19 cellular contexts compared by ENCODE assay signal in the genomic region with DNA sequence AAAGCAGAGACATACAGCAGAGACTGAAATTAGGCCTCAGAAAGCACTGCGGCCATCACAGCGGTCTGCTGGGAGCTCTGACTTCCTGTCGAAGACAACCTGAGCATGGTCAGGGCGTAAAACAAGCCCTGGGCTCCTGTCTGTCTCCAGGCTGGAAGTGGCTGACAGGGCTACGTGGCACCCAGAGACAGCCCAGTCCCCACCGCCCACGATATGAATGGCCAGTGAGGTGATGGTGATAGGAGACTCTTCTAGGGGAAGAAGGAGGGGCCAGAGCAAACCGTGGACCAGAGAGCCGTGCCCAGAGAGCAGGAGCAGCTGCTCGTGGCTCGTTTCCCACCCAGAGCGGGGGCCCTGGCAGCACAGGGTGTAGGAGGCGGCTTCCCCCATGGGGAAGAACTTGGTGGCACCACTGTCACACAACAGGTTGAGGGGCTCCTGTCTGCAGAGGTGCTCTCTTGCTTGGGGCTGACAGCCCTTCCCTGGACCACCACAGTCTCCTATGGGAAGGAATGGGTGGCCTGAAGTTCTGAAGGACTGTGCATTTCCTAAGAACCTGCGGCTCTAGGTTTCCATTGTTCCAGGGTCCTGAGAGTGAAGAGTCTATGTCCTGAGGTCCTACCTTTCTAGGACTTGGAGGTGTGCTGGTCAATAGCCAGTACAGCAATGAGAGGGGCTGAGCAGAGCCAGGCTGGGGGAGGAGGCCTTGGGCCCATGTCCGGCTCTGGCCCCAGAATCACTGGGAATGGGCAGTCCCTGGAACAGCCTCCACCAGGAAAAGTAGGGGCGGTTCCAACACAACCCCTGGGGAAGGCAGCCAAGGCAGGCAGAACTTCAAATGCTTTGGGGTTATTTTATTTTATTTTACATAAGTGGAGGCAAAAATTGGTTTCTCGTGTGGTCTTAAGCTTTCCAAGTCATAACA. TPM values are rescaled to one million over a fixed set of nuclear protein-coding genes. Genes with fewer than 3 reads are reported as not detected.
DNase-seq lines count a peak whose midpoint lies in the region; ATAC-seq, FAIRE-seq and TF ChIP-seq lines count a peak whose summit lies in the region.
"Had no signal": no experiment of that assay in that cellular context is flagged by ENCODE, and none has a peak within 500 bp of the region (broad histone marks: within the 10 kb centered on the region; RNA-seq: fewer than 3 reads in every experiment).

No MANE protein-coding gene starts in this region.

- no peaks in the 10 kb centered on the region for H3K9me3 ChIP-seq in sigmoid colon

- WGBS in sigmoid colon, 2 donors: 83 to 86% methylated on average over 17 of the region's 17 CpGs

- FAIRE-seq in GM12892 (lab: Jason Lieb, UNC): no peak

- no peak for ATAC-seq in activated naive CD8-positive, alpha-beta T cell treated with anti-CD3 and anti-CD28 coated beads, Interleukin-2, amount 10 ng/mL, durations not matched to agents 7 days and 5 days (ENCODE audit: low read depth)
- ATAC-seq in GM19455 (IDR thresholded peaks at IDR 0.05; ENCODE audit: unreplicated experiment): no peak
- ATAC-seq: GM23338 had no signal

- no peak overlapping the region for H3K4me3 ChIP-seq in sigmoid colon
- H3K4me3 ChIP-seq: GM23338 had no signal

- no peak overlapping the region for H3K27ac Mint-ChIP-seq in activated naive CD4-positive, alpha-beta T cell treated with anti-CD3 and anti-CD28 coated beads, Interleukin-2, amount 50 U/mL, for 24 hours
- peak overlapping the region; percentile 83 for H3K27ac Mint-ChIP-seq in activated naive CD8-positive, alpha-beta T cell treated with anti-CD3 and anti-CD28 coated beads, Interleukin-2, amount 10 ng/mL, durations not matched to agents 7 days and 5 days
- H3K27ac Mint-ChIP-seq: GM23338 had no signal

- H3K27ac ChIP-seq in sigmoid colon (no peak overlapping the region), substantia nigra (ENCODE audit: low read depth, low read length, poor library complexity, severe bottlenecking) (no peak overlapping the region)

- H3K27me3 Mint-ChIP-seq in activated naive CD4-positive, alpha-beta T cell treated with anti-CD3 and anti-CD28 coated beads, Interleukin-2, amount 50 U/mL, for 24 hours: no peaks in the 10 kb centered on the region
- no peaks in the 10 kb centered on the region for H3K27me3 Mint-ChIP-seq in activated naive CD8-positive, alpha-beta T cell treated with anti-CD3 and anti-CD28 coated beads, Interleukin-2, amount 10 ng/mL, durations not matched to agents 7 days and 5 days

- TF ChIP-seq CTCF in sigmoid colon (IDR thresholded peaks at IDR 0.05): no peak

- DNase-seq in activated naive CD4-positive, alpha-beta T cell (lab: John Stamatoyannopoulos, UW): no peak
- DNase-seq in GM12892 (ENCODE audit: insufficient read length) (peak; percentile 17), sigmoid colon (peak; percentile 56), midbrain (lab: John Stamatoyannopoulos, UW) (no peak), substantia nigra (lab: John Stamatoyannopoulos, UW) (no peak)
- peak; percentile 18 for DNase-seq in activated naive CD8-positive, alpha-beta T cell treated with anti-CD3 and anti-CD28 coated beads, Interleukin-2, amount 10 ng/mL, durations not matched to agents 7 days and 5 days
- DNase-seq: activated CD4-positive, alpha-beta T cell treated with anti-CD3 and anti-CD28 coated beads, Interleukin-2, amount 50 U/mL, for 1 hour; activated gamma-delta T cell treated with Interleukin-2 at 50 U/mL for 16 hours; DMS 273 treated with DMSO at 0.1 percent for 48 hours; effector CD4-positive, alpha-beta T cell; mammary epithelial cell; NCI-H774; stimulated activated CD4-positive, alpha-beta T cell treated with anti-CD3 and anti-CD28 coated beads, Interleukin-2, amount 100 ng/mL, for 48 hours; trophoblast cell had no signal

- no peaks in the 10 kb centered on the region for H3K36me3 Mint-ChIP-seq in activated naive CD4-positive, alpha-beta T cell treated with anti-CD3 and anti-CD28 coated beads, Interleukin-2, amount 50 U/mL, for 24 hours
- H3K36me3 Mint-ChIP-seq in activated naive CD8-positive, alpha-beta T cell treated with anti-CD3 and anti-CD28 coated beads, Interleukin-2, amount 10 ng/mL, durations not matched to agents 7 days and 5 days: no peaks in the 10 kb centered on the region

- H3K36me3 ChIP-seq in sigmoid colon: no peaks in the 10 kb centered on the region

- TF ChIP-seq POLR2A in GM12892 (IDR thresholded peaks at IDR 0.05; ENCODE audit: low read depth, low read length) (no peak), sigmoid colon (IDR thresholded peaks at IDR 0.05) (no peak)

- no peaks in the 10 kb centered on the region for H3K27me3 ChIP-seq in sigmoid colon

- TF ChIP-seq EP300 in sigmoid colon (IDR thresholded peaks at IDR 0.05): no peak

- no peaks in the 10 kb centered on the region for H3K9me3 Mint-ChIP-seq in activated naive CD4-positive, alpha-beta T cell treated with anti-CD3 and anti-CD28 coated beads, Interleukin-2, amount 50 U/mL, for 24 hours
- H3K9me3 Mint-ChIP-seq in activated naive CD8-positive, alpha-beta T cell treated with anti-CD3 and anti-CD28 coated beads, Interleukin-2, amount 10 ng/mL, durations not matched to agents 7 days and 5 days: no peaks in the 10 kb centered on the region

- intact Hi-C loops in sigmoid colon (cut with DNase I): no loop called here

- no peaks in the 10 kb centered on the region for H3K4me1 ChIP-seq in sigmoid colon

- peaks cover 34% of the 10 kb centered on the region for H3K4me1 Mint-ChIP-seq in activated naive CD4-positive, alpha-beta T cell treated with anti-CD3 and anti-CD28 coated beads, Interleukin-2, amount 50 U/mL, for 24 hours
- peaks cover 8% of the 10 kb centered on the region for H3K4me1 Mint-ChIP-seq in activated naive CD8-positive, alpha-beta T cell treated with anti-CD3 and anti-CD28 coated beads, Interleukin-2, amount 10 ng/mL, durations not matched to agents 7 days and 5 days
- H3K4me1 Mint-ChIP-seq: GM23338 had no signal

- peak overlapping the region; percentile 11 for H3K4me3 Mint-ChIP-seq in activated naive CD4-positive, alpha-beta T cell treated with anti-CD3 and anti-CD28 coated beads, Interleukin-2, amount 50 U/mL, for 24 hours
- H3K4me3 Mint-ChIP-seq in activated naive CD8-positive, alpha-beta T cell treated with anti-CD3 and anti-CD28 coated beads, Interleukin-2, amount 10 ng/mL, durations not matched to agents 7 days and 5 days: no peak overlapping the region
- H3K4me3 Mint-ChIP-seq: GM23338 had no signal

- POLR2A ChIA-PET in activated naive CD8-positive, alpha-beta T cell treated with anti-CD3 and anti-CD28 coated beads, Interleukin-2, amount 10 ng/mL, durations not matched to agents 7 days and 5 days (lab: Charles Lee): no interaction called here

RNA-seq across cellular contexts. Expression of a gene that starts 56.4 kb away (rescaled TPM):
- polyA plus RNA-seq in GM12892 (2012; ENCODE audit: missing spikeins): not detected
- 1 to 10 TPM; 1.1 to 1.4 TPM for total RNA-seq in activated naive CD8-positive, alpha-beta T cell treated with anti-CD3 and anti-CD28 coated beads, Interleukin-2, amount 10 ng/mL, durations not matched to agents 7 days and 5 days
- not detected for total RNA-seq in sigmoid colon
- polyA plus RNA-seq in sigmoid colon: under 1 TPM in 1 of 3 donors, not detected in 2; 0.23 TPM
- total RNA-seq: mammary epithelial cell; T-helper 2 cell treated with Interferon-gamma antibody and Interleukin-4, amounts not matched to agents 100 ng/mL and 5 ng/mL, for 36 hours had no signal
- polyA plus RNA-seq: neural cell had no signal

Comparison
In these comparisons a context has a peak if more than half of its experiments do, and no peak if none do; other contexts are left out.
1. DNase-seq: peak in GM12892 (single experiment), activated naive CD8-positive, alpha-beta T cell treated with anti-CD3 and anti-CD28 coated beads, Interleukin-2, amount 10 ng/mL, durations not matched to agents 7 days and 5 days (single experiment) and sigmoid colon (single experiment); none in activated naive CD4-positive, alpha-beta T cell (0 of 4), midbrain (single experiment) and substantia nigra (0 of 49).